ENCODE assay signal across 1 cellular context in the genomic region with DNA sequence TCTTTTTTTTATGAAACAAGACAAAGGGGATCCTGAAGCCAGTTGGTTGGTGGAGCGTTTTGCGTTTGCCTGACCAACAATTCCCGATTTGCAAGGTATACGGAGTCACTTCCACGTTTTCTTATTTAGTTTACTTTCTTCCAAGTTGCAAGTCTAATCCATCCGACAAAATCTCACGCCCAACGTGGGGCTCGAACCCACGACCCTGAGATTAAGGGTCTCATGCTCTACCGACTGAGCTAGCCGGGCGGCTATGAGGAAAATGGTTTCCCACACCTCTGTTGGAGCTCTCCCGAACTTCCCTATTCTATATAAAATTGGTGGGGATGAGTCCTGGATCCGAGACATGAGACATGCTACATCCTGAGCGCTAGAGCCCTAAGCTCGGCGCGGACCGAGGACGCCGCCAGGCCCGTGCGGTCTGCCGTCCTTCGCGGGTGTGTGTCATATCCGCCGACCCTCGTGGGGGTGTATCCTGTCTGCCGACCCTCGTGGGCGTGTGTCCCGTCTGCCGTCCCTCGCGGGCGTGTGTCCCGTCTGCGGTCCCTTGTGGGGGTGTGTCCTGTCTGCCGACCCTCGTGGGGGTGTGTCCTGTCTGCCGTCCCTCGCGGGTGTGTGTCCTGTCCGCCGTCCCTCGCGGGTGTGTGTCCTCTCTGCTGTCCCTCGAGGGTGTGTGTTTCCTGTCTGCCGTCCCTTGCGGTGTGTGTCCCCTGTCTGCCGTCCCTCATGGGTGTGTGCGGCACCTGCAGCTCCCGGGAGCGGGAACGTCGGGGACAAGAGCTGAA.
TF ChIP-seq lines count a peak whose summit lies in the region.

No MANE protein-coding gene starts in this region.

TF ChIP-seq in SK-N-SH, 30 proteins besides CTCF, POLR2A, EP300 and RAD21 (continued from another document):
- TF ChIP-seq ZBTB33 (IDR thresholded peaks at IDR 0.05; ENCODE audit: borderline replicate concordance, low read depth) (0 out of 2 replicates have a peak, but pooled peaks have one; percentile 15), TAF1 (IDR thresholded peaks at IDR 0.05; ENCODE audit: borderline replicate concordance, low read depth, low read length) (peak; percentile 51; the same call in 1 of the 2 replicates), RFX5 (IDR thresholded peaks at IDR 0.05; ENCODE audit: low read length) (no peak), USF1 (IDR thresholded peaks at IDR 0.05; ENCODE audit: borderline replicate concordance, low read depth) (no peak), MXI1 (IDR thresholded peaks at IDR 0.05; ENCODE audit: low read depth, low read length) (no peak), CHD2 (IDR thresholded peaks at IDR 0.05; ENCODE audit: low read length, partially characterized antibody) (peak; percentile 12)
- TF ChIP-seq, protein P1, sequence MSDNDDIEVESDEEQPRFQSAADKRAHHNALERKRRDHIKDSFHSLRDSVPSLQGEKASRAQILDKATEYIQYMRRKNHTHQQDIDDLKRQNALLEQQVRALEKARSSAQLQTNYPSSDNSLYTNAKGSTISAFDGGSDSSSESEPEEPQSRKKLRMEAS (IDR thresholded peaks at IDR 0.05; ENCODE audit: low read depth): peak; percentile 34; the same call in 1 of the 2 replicates
